Comparison of ENCODE assay signal across 1 cellular context in the genomic region with DNA sequence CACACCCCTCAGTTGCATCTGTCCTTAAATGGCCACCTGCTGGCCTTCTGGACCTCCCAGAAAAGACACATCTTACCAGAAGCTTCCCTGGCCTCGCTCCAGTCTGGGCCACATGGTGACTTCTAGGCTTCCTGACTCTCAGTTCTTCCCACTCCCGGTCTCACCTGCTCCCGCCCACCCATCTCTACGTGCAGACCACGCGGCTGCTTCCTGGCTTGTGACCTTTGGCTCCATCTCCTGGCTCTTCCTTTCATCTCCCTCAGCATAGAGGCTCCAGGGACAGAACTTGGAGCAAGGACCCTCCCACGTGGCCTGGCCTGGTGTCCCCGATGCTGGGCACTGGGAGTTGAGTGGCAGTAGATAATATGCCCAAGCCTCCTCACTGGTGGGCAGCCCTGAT.
TF ChIP-seq lines count a peak whose summit lies in the region.

No MANE protein-coding gene starts in this region.

TF ChIP-seq in HepG2, 621 proteins besides CTCF, POLR2A, EP300 and RAD21 (continued from another document and continues in another):
- TF ChIP-seq CBX5 (CRISPR knock-in tag; IDR thresholded peaks at IDR 0.05; ENCODE audit: borderline replicate concordance), result peak; percentile 62; the same call in 1 of the 2 replicates
- peak; percentile 97 for TF ChIP-seq ZNF607 (CRISPR knock-in tag; IDR thresholded peaks at IDR 0.05; ENCODE audit: borderline replicate concordance)
- TF ChIP-seq NR2F6 (IDR thresholded peaks at IDR 0.05), result peak; percentile 78
- TF ChIP-seq NR2F6 (CRISPR knock-in tag; IDR thresholded peaks at IDR 0.05), result peak; percentile 88
- TF ChIP-seq ZMAT3 (CRISPR knock-in tag; conservative IDR thresholded peaks at IDR 0.05), result peak; percentile 95
- TF ChIP-seq ZNF660 (CRISPR knock-in tag; IDR thresholded peaks at IDR 0.05; ENCODE audit: borderline replicate concordance, low read depth), result 0 out of 2 replicates have a peak, but pooled peaks have one; percentile 61
- 0 out of 2 replicates have a peak, but pooled peaks have one; percentile 69 for TF ChIP-seq HOXD1 (CRISPR knock-in tag; IDR thresholded peaks at IDR 0.05)
- peak; percentile 95 for TF ChIP-seq HINFP (CRISPR knock-in tag; IDR thresholded peaks at IDR 0.05; ENCODE audit: low read depth)
- TF ChIP-seq HNRNPH1 (optimal IDR thresholded peaks at IDR 0.05; ENCODE audit: low read depth, low read length), result no peak
- TF ChIP-seq ZNF143 (CRISPR knock-in tag; IDR thresholded peaks at IDR 0.05), result peak; percentile 67; the same call in 1 of the 2 replicates
- peak; percentile 80; the same call in 1 of the 2 replicates for TF ChIP-seq ZFP41 (CRISPR knock-in tag; IDR thresholded peaks at IDR 0.05; ENCODE audit: borderline replicate concordance)
- TF ChIP-seq REXO4 (CRISPR knock-in tag; IDR thresholded peaks at IDR 0.05; ENCODE audit: borderline replicate concordance), result peak; percentile 68; the same call in 1 of the 2 replicates
- TF ChIP-seq SP5 (CRISPR knock-in tag; IDR thresholded peaks at IDR 0.05; ENCODE audit: borderline replicate concordance, low read depth), result peak; percentile 48; the same call in 1 of the 2 replicates
- TF ChIP-seq ZNF644 (CRISPR knock-in tag; IDR thresholded peaks at IDR 0.05; ENCODE audit: low read depth), result 0 out of 2 replicates have a peak, but pooled peaks have one; percentile 27
- TF ChIP-seq SPEN (CRISPR knock-in tag; IDR thresholded peaks at IDR 0.05; ENCODE audit: low read depth), result peak; percentile 46; the same call in 1 of the 2 replicates
- no peak for TF ChIP-seq ZNF7 (CRISPR knock-in tag; IDR thresholded peaks at IDR 0.05)
- 0 out of 2 replicates have a peak, but pooled peaks have one; percentile 57 for TF ChIP-seq ZNF34 (CRISPR knock-in tag; IDR thresholded peaks at IDR 0.05; ENCODE audit: borderline replicate concordance)
- TF ChIP-seq ZNF737 (CRISPR knock-in tag; IDR thresholded peaks at IDR 0.05; ENCODE audit: borderline replicate concordance), result 0 out of 2 replicates have a peak, but pooled peaks have one; percentile 64
- no peak for TF ChIP-seq BHLHE40 (IDR thresholded peaks at IDR 0.05; ENCODE audit: low read length)
- peak; percentile 77; the same call in 1 of the 2 replicates for TF ChIP-seq SNAPC2 (CRISPR knock-in tag; IDR thresholded peaks at IDR 0.05)
- peak; percentile 42; the same call in 1 of the 2 replicates for TF ChIP-seq ZNF225 (CRISPR knock-in tag; IDR thresholded peaks at IDR 0.05)
- TF ChIP-seq PREB (CRISPR knock-in tag; IDR thresholded peaks at IDR 0.05), result no peak
- 0 out of 2 replicates have a peak, but pooled peaks have one; percentile 63 for TF ChIP-seq HNRNPL (IDR thresholded peaks at IDR 0.05; ENCODE audit: low read depth, low read length)
- TF ChIP-seq, protein P1, sequence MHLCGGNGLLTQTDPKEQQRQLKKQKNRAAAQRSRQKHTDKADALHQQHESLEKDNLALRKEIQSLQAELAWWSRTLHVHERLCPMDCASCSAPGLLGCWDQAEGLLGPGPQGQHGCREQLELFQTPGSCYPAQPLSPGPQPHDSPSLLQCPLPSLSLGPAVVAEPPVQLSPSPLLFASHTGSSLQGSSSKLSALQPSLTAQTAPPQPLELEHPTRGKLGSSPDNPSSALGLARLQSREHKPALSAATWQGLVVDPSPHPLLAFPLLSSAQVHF (CRISPR knock-in tag; IDR thresholded peaks at IDR 0.05), result peak; percentile 90; the same call in 1 of the 2 replicates
- TF ChIP-seq ZFP90 (CRISPR knock-in tag; IDR thresholded peaks at IDR 0.05; ENCODE audit: borderline replicate concordance), result peak; percentile 96; the same call in 1 of the 2 replicates
- peak; percentile 88 for TF ChIP-seq ZNF264 (CRISPR knock-in tag; IDR thresholded peaks at IDR 0.05)
- TF ChIP-seq MTA3 (CRISPR knock-in tag; IDR thresholded peaks at IDR 0.05), result no peak
- TF ChIP-seq ZNF232 (CRISPR knock-in tag; IDR thresholded peaks at IDR 0.05; ENCODE audit: borderline replicate concordance), result peak; percentile 98
- 0 out of 2 replicates have a peak, but pooled peaks have one; percentile 72 for TF ChIP-seq KDM3A (CRISPR knock-in tag; IDR thresholded peaks at IDR 0.05; ENCODE audit: low read depth)
- TF ChIP-seq CSRNP2 (CRISPR knock-in tag; conservative IDR thresholded peaks at IDR 0.05; ENCODE audit: low read depth), result no peak
- peak; percentile 73 for TF ChIP-seq ATF2 (CRISPR knock-in tag; IDR thresholded peaks at IDR 0.05)
- TF ChIP-seq NFKBIZ (CRISPR knock-in tag; IDR thresholded peaks at IDR 0.05), result 0 out of 2 replicates have a peak, but pooled peaks have one; percentile 65
- TF ChIP-seq PPARG (CRISPR knock-in tag; conservative IDR thresholded peaks at IDR 0.05), result peak; percentile 51; the same call in 1 of the 2 replicates
- TF ChIP-seq, protein P2, sequence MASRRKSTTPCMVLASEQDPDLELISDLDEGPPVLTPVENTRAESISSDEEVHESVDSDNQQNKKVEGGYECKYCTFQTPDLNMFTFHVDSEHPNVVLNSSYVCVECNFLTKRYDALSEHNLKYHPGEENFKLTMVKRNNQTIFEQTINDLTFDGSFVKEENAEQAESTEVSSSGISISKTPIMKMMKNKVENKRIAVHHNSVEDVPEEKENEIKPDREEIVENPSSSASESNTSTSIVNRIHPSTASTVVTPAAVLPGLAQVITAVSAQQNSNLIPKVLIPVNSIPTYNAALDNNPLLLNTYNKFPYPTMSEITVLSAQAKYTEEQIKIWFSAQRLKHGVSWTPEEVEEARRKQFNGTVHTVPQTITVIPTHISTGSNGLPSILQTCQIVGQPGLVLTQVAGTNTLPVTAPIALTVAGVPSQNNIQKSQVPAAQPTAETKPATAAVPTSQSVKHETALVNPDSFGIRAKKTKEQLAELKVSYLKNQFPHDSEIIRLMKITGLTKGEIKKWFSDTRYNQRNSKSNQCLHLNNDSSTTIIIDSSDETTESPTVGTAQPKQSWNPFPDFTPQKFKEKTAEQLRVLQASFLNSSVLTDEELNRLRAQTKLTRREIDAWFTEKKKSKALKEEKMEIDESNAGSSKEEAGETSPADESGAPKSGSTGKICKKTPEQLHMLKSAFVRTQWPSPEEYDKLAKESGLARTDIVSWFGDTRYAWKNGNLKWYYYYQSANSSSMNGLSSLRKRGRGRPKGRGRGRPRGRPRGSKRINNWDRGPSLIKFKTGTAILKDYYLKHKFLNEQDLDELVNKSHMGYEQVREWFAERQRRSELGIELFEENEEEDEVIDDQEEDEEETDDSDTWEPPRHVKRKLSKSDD (CRISPR knock-in tag; IDR thresholded peaks at IDR 0.05; ENCODE audit: low read depth), result peak; percentile 74; the same call in 1 of the 2 replicates
- no peak for TF ChIP-seq NFE2 (CRISPR knock-in tag; IDR thresholded peaks at IDR 0.05)
- peak; percentile 92 for TF ChIP-seq ZBTB7A (CRISPR knock-in tag; IDR thresholded peaks at IDR 0.05)
- no peak for TF ChIP-seq BRF2 (CRISPR knock-in tag; IDR thresholded peaks at IDR 0.05)
- TF ChIP-seq ATF1 (CRISPR knock-in tag; IDR thresholded peaks at IDR 0.05), result no peak
- TF ChIP-seq ZBTB1 (CRISPR knock-in tag; IDR thresholded peaks at IDR 0.05; ENCODE audit: borderline replicate concordance), result no peak
- 0 out of 2 replicates have a peak, but pooled peaks have one; percentile 51 for TF ChIP-seq ZNF569 (CRISPR knock-in tag; IDR thresholded peaks at IDR 0.05; ENCODE audit: borderline replicate concordance)
- no peak for TF ChIP-seq ADNP (CRISPR knock-in tag; IDR thresholded peaks at IDR 0.05)
- TF ChIP-seq, protein P3, sequence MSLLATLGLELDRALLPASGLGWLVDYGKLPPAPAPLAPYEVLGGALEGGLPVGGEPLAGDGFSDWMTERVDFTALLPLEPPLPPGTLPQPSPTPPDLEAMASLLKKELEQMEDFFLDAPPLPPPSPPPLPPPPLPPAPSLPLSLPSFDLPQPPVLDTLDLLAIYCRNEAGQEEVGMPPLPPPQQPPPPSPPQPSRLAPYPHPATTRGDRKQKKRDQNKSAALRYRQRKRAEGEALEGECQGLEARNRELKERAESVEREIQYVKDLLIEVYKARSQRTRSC (CRISPR knock-in tag; IDR thresholded peaks at IDR 0.05; ENCODE audit: low read depth), result peak; percentile 92; the same call in 1 of the 2 replicates
- no peak; the same call in 1 of the 2 replicates for TF ChIP-seq ZKSCAN5 (CRISPR knock-in tag; IDR thresholded peaks at IDR 0.05)
- peak in 1 of 2 experiments; percentile 90; a peak in 2 of 4 replicates for TF ChIP-seq KLF16 (CRISPR knock-in tag; IDR thresholded peaks at IDR 0.05)
- TF ChIP-seq ZBTB44 (CRISPR knock-in tag; IDR thresholded peaks at IDR 0.05), result 0 out of 2 replicates have a peak, but pooled peaks have one; percentile 65
- peak; percentile 85 for TF ChIP-seq ZNF30 (CRISPR knock-in tag; IDR thresholded peaks at IDR 0.05)
- no peak for TF ChIP-seq RBM22 (optimal IDR thresholded peaks at IDR 0.05; ENCODE audit: low read length)
- peak; percentile 83; the same call in 1 of the 2 replicates for TF ChIP-seq ZIK1 (CRISPR knock-in tag; IDR thresholded peaks at IDR 0.05; ENCODE audit: borderline replicate concordance, low read depth)
- TF ChIP-seq GATAD2A (CRISPR knock-in tag; IDR thresholded peaks at IDR 0.05), result peak; percentile 88
- TF ChIP-seq THAP11 (CRISPR knock-in tag; IDR thresholded peaks at IDR 0.05), result peak; percentile 64; the same call in 1 of the 2 replicates
- TF ChIP-seq CEBPG (CRISPR knock-in tag; IDR thresholded peaks at IDR 0.05), result peak; percentile 43; the same call in 1 of the 2 replicates
- TF ChIP-seq CC2D1A (CRISPR knock-in tag; IDR thresholded peaks at IDR 0.05), result no peak
- TF ChIP-seq PRPF4 (IDR thresholded peaks at IDR 0.05; ENCODE audit: low read depth, low read length, poor library complexity, severe bottlenecking), result no peak
- no peak for TF ChIP-seq RFXANK (CRISPR knock-in tag; IDR thresholded peaks at IDR 0.05)
